ENCODE assay signal across 13 cellular contexts in genomic region chrX:12115377-12115776, GRCh38. TPM values are rescaled to one million over a fixed set of nuclear protein-coding genes. Genes with fewer than 3 reads are reported as not detected.
DNase-seq lines count a peak whose midpoint lies in the region; ATAC-seq and TF ChIP-seq lines count a peak whose summit lies in the region.
"Had no signal": no experiment of that assay in that cellular context is flagged by ENCODE, and none has a peak within 500 bp of the region (broad histone marks: within the 10 kb centered on the region; RNA-seq: fewer than 3 reads in every experiment).

No MANE protein-coding gene starts in this region.

- H3K27ac ChIP-seq in PC-9, result no peak overlapping the region
- H3K27ac ChIP-seq in osteoblast (ENCODE audit: low read depth, low read length), result no peak overlapping the region
- H3K27ac ChIP-seq: coronary artery, tibial artery had no signal

- H3K9me2 ChIP-seq in PC-9 (ENCODE audit: insufficient read depth), result no peaks in the 10 kb centered on the region

- H3K4me2 ChIP-seq in PC-9 (no peak overlapping the region), osteoblast (ENCODE audit: insufficient read depth, low read length) (no peak overlapping the region)

- H3K36me3 Mint-ChIP-seq in activated CD4-positive, alpha-beta T cell treated with anti-CD3 and anti-CD28 coated beads for 36 hours (ENCODE audit: low read depth), result no peaks in the 10 kb centered on the region
- H3K36me3 Mint-ChIP-seq: activated naive CD4-positive, alpha-beta T cell treated with anti-CD3 and anti-CD28 coated beads, Interleukin-2, amount 50 U/mL, for 24 hours; natural killer cell treated with Interleukin-12 subunit alpha and Interleukin-12 subunit beta and Interleukin-15 and Interleukin-18, amount 100 ng/mL, for 72 hours had no signal

- H3K36me3 ChIP-seq in PC-9 (ENCODE audit: low read depth) (no peaks in the 10 kb centered on the region), osteoblast (ENCODE audit: insufficient read depth, low read length) (no peaks in the 10 kb centered on the region)
- H3K36me3 ChIP-seq: tibial artery had no signal

- H3K4me1 Mint-ChIP-seq in activated CD4-positive, alpha-beta T cell treated with anti-CD3 and anti-CD28 coated beads for 36 hours, result no peaks in the 10 kb centered on the region
- H3K4me1 Mint-ChIP-seq: activated naive CD4-positive, alpha-beta T cell treated with anti-CD3 and anti-CD28 coated beads, Interleukin-2, amount 50 U/mL, for 24 hours had no signal

- H2AFZ ChIP-seq in PC-9, result no peak overlapping the region
- H2AFZ ChIP-seq in osteoblast (ENCODE audit: low read length), result no peak overlapping the region

- H3K27me3 Mint-ChIP-seq in activated CD4-positive, alpha-beta T cell treated with anti-CD3 and anti-CD28 coated beads for 36 hours, result no peaks in the 10 kb centered on the region
- H3K27me3 Mint-ChIP-seq: activated naive CD4-positive, alpha-beta T cell treated with anti-CD3 and anti-CD28 coated beads, Interleukin-2, amount 50 U/mL, for 24 hours had no signal

- H3K9me3 ChIP-seq in PC-9 (ENCODE audit: insufficient read depth, low read depth) (no peaks in the 10 kb centered on the region), osteoblast (ENCODE audit: low read depth, low read length) (no peaks in the 10 kb centered on the region)
- H3K9me3 ChIP-seq: tibial artery had no signal

- H4K20me1 ChIP-seq in PC-9 (ENCODE audit: insufficient read depth), result no peaks in the 10 kb centered on the region
- no peaks in the 10 kb centered on the region for H4K20me1 ChIP-seq in osteoblast (ENCODE audit: insufficient read depth, low read length)

- intact Hi-C loops in activated CD4-positive, alpha-beta T cell treated with anti-CD3 and anti-CD28 coated beads for 36 hours (cut with DNase I, micrococcal nuclease), result no loop called here
- intact Hi-C loops in PC-9 (cut with micrococcal nuclease; ENCODE audit: unreplicated experiment), result no loop called here

- H3K4me1 ChIP-seq in PC-9 (replicated peaks; ENCODE audit: insufficient read depth) (no peaks in the 10 kb centered on the region), osteoblast (ENCODE audit: insufficient read depth, low read length) (no peaks in the 10 kb centered on the region)
- H3K4me1 ChIP-seq: tibial artery had no signal

- no peaks in the 10 kb centered on the region for H3K9me3 Mint-ChIP-seq in activated CD4-positive, alpha-beta T cell treated with anti-CD3 and anti-CD28 coated beads for 36 hours (ENCODE audit: low read depth)
- H3K9me3 Mint-ChIP-seq: activated naive CD4-positive, alpha-beta T cell treated with anti-CD3 and anti-CD28 coated beads, Interleukin-2, amount 50 U/mL, for 24 hours had no signal

- ATAC-seq in activated CD4-positive, alpha-beta T cell treated with anti-CD3 and anti-CD28 coated beads for 36 hours, result no peak
- no peak for ATAC-seq in HG03139 (IDR thresholded peaks at IDR 0.05; ENCODE audit: unreplicated experiment)
- ATAC-seq: left colon; natural killer cell treated with Interleukin-12 subunit alpha and Interleukin-12 subunit beta and Interleukin-15 and Interleukin-18, amount 100 ng/mL, for 72 hours had no signal

- no peak overlapping the region for H3K27ac Mint-ChIP-seq in activated CD4-positive, alpha-beta T cell treated with anti-CD3 and anti-CD28 coated beads for 36 hours
- H3K27ac Mint-ChIP-seq: activated naive CD4-positive, alpha-beta T cell treated with anti-CD3 and anti-CD28 coated beads, Interleukin-2, amount 50 U/mL, for 24 hours; natural killer cell treated with Interleukin-12 subunit alpha and Interleukin-12 subunit beta and Interleukin-15 and Interleukin-18, amount 100 ng/mL, for 72 hours had no signal

- no peak overlapping the region for H3K4me3 Mint-ChIP-seq in activated CD4-positive, alpha-beta T cell treated with anti-CD3 and anti-CD28 coated beads for 36 hours
- H3K4me3 Mint-ChIP-seq: activated naive CD4-positive, alpha-beta T cell treated with anti-CD3 and anti-CD28 coated beads, Interleukin-2, amount 50 U/mL, for 24 hours; natural killer cell treated with Interleukin-12 subunit alpha and Interleukin-12 subunit beta and Interleukin-15 and Interleukin-18, amount 100 ng/mL, for 72 hours had no signal

- no peaks in the 10 kb centered on the region for H3F3A ChIP-seq in PC-9 (ENCODE audit: insufficient read depth, low read depth)

- BruUV-seq in PC-9 (replicated peaks; lab: Mats Ljungman, UMichigan), result no TSS peak

- no peaks in the 10 kb centered on the region for H3K79me2 ChIP-seq in PC-9 (ENCODE audit: low read depth)
- H3K79me2 ChIP-seq in osteoblast (ENCODE audit: insufficient read depth, low read length), result no peaks in the 10 kb centered on the region

- CTCF ChIA-PET in activated CD4-positive, alpha-beta T cell treated with anti-CD3 and anti-CD28 coated beads for 36 hours (lab: Charles Lee), result no interaction called here
- CTCF ChIA-PET in PC-9 (lab: Charles Lee), result no interaction called here

- POLR2A ChIA-PET in activated CD4-positive, alpha-beta T cell treated with anti-CD3 and anti-CD28 coated beads for 36 hours (lab: Charles Lee), result no interaction called here
- POLR2A ChIA-PET in PC-9 (lab: Charles Lee; ENCODE audit: unreplicated experiment), result no interaction called here

- H3K27me3 ChIP-seq in PC-9 (ENCODE audit: insufficient read depth, low read depth) (no peaks in the 10 kb centered on the region), osteoblast (ENCODE audit: insufficient read depth, low read length) (no peaks in the 10 kb centered on the region)
- H3K27me3 ChIP-seq: tibial artery had no signal

- TF ChIP-seq CTCF in PC-9 (conservative IDR thresholded peaks at IDR 0.05) (0 out of 2 replicates have a peak, but pooled peaks have one; percentile 28), fibroblast of mammary gland (conservative IDR thresholded peaks at IDR 0.05; ENCODE audit: control insufficient read depth, insufficient read depth, low read depth, low read length) (peak; percentile 6), osteoblast (IDR thresholded peaks at IDR 0.05; ENCODE audit: extremely low read depth, low read depth, low read length) (no peak)

- H3K4me3 ChIP-seq in PC-9 (no peak overlapping the region), fibroblast of mammary gland (ENCODE audit: control insufficient read depth, low read depth, low read length) (no peak overlapping the region), osteoblast (ENCODE audit: insufficient read depth, low read length) (no peak overlapping the region)
- H3K4me3 ChIP-seq: coronary artery, tibial artery had no signal

- DNase-seq in activated CD4-positive, alpha-beta T cell treated with anti-CD3 and anti-CD28 coated beads for 36 hours, result peak; percentile 5
- DNase-seq in activated CD4-positive, alpha-beta T cell treated with anti-CD3 and anti-CD28 coated beads, Interleukin-2, amount 50 U/mL, for 48 hours, result no peak
- DNase-seq in PC-9 (no peak), fibroblast of mammary gland (ENCODE audit: low read depth) (no peak), NCI-H146 (lab: John Stamatoyannopoulos, UW) (no peak), osteoblast (ENCODE audit: insufficient read length, low spot score, missing footprints) (no peak)
- DNase-seq in activated CD8-positive, alpha-beta memory T cell treated with anti-CD3 and anti-CD28 coated beads for 24 hours, result no peak
- DNase-seq: left colon, tibial artery had no signal

RNA-seq across cellular contexts. Expression of gene FRMPD4, which starts 22.9 kb away (rescaled TPM):
- not detected for total RNA-seq in activated CD4-positive, alpha-beta T cell treated with anti-CD3 and anti-CD28 coated beads for 36 hours
- total RNA-seq in PC-9 (2021), result not detected in 2 replicates
- 1.2 and 1.8 TPM in 2 replicates for total RNA-seq in osteoblast
- total RNA-seq: natural killer cell treated with Interleukin-12 subunit alpha and Interleukin-12 subunit beta and Interleukin-15 and Interleukin-18, amount 100 ng/mL, for 72 hours had no signal
